Comparison of ENCODE assay signal across 9 cellular contexts in genomic region chr9:68678430-68678829, GRCh38. TPM values are rescaled to one million over a fixed set of nuclear protein-coding genes. Genes with fewer than 3 reads are reported as not detected.
A peak's percentile ranks its signal among the peaks of the same experiment; 100 is the strongest.
DNase-seq lines count a peak whose midpoint lies in the region; ATAC-seq and TF ChIP-seq lines count a peak whose summit lies in the region.
"Had no signal": no experiment of that assay in that cellular context is flagged by ENCODE, and none has a peak within 500 bp of the region (broad histone marks: within the 10 kb centered on the region; RNA-seq: fewer than 3 reads in every experiment).

No MANE protein-coding gene starts in this region.

- H3K79me2 ChIP-seq in SK-N-SH (ENCODE audit: insufficient read depth) = no peaks in the 10 kb centered on the region

- no peak overlapping the region for H2AFZ ChIP-seq in SK-N-SH (ENCODE audit: low read depth)

- H3K9ac ChIP-seq in SK-N-SH = no peak overlapping the region

- ATAC-seq in HG03025 (IDR thresholded peaks at IDR 0.05; ENCODE audit: low FRiP score, unreplicated experiment) = no peak

- no peaks in the 10 kb centered on the region for H3K9me2 ChIP-seq in SK-N-SH

- POLR2A ChIA-PET in BJ (lab: Charles Lee) = no interaction called here
- POLR2A ChIA-PET in SK-N-SH (lab: Yijun Ruan, JAX) = no interaction called here

- H4K20me1 ChIP-seq in SK-N-SH (ENCODE audit: insufficient read depth) = no peaks in the 10 kb centered on the region

- H3K4me1 ChIP-seq in HAP-1 = no peaks in the 10 kb centered on the region
- H3K4me1 ChIP-seq in SK-N-SH (ENCODE audit: control insufficient read depth in 1 of 2, insufficient read depth in 2 of 2, low read depth in 1 of 2, low read length in 1 of 2) = no peaks in the 10 kb centered on the region

- no peak overlapping the region for H3K4me2 ChIP-seq in SK-N-SH

- H3K4me3 ChIP-seq in BJ (ENCODE audit: low read depth, low read length) (no peak overlapping the region), HAP-1 (no peak overlapping the region), SK-N-SH (ENCODE audit: low read depth in 2 of 2, low read length in 1 of 2) (no peak overlapping the region)

- H3K36me3 ChIP-seq in BJ (ENCODE audit: control insufficient read depth, insufficient read depth, low read length) = no peaks in the 10 kb centered on the region
- no peaks in the 10 kb centered on the region for H3K36me3 ChIP-seq in HAP-1 (replicated peaks)
- H3K36me3 ChIP-seq in SK-N-SH (replicated peaks in 1 of 2; ENCODE audit: control insufficient read depth in 1 of 2, insufficient read depth in 2 of 2, low read length in 1 of 2) = no peaks in the 10 kb centered on the region

- no peaks in the 10 kb centered on the region for H3F3A ChIP-seq in SK-N-SH (replicated peaks; ENCODE audit: insufficient read depth)

- DNase-seq in BJ (ENCODE audit: low read depth) (no peak), HAP-1 (ENCODE audit: low spot score in 2 of 2) (peak; percentile 9 to 28), SK-N-SH (peak; percentile 4), islet precursor cell (peak; percentile 66), cortex of kidney (lab: John Stamatoyannopoulos, UW) (no peak), NCI-H128 (lab: John Stamatoyannopoulos, UW; ENCODE audit: unreplicated experiment) (no peak), DMS153 treated with DMSO at 0.1 percent for 48 hours (lab: John Stamatoyannopoulos, UW; ENCODE audit: unreplicated experiment) (no peak)

- H3K9me3 ChIP-seq in HAP-1 = no peaks in the 10 kb centered on the region
- H3K9me3 ChIP-seq in SK-N-SH = no peaks in the 10 kb centered on the region

- no peaks in the 10 kb centered on the region for H3K27me3 ChIP-seq in BJ (ENCODE audit: control insufficient read depth, insufficient read depth, low read length)
- peaks cover 21% of the 10 kb centered on the region for H3K27me3 ChIP-seq in HAP-1 (ENCODE audit: low read depth)
- H3K27me3 ChIP-seq in SK-N-SH (ENCODE audit: insufficient read depth) = 0 out of 2 replicates have a peak, but pooled peaks cover 8% of the 10 kb centered on the region

- in situ Hi-C loops in HAP-1 (cut with MboI; ENCODE audit: low sequenced_read_pairs) = loop anchor here (25.0 kb wide), 1 partner anchor 91 kb away; no protein-coding TSS in a partner anchor

- no peak for TF ChIP-seq RAD21 in SK-N-SH (IDR thresholded peaks at IDR 0.05; ENCODE audit: low read length)

- peak; percentile 29; the same call in 1 of the 2 replicates for TF ChIP-seq CTCF in BJ (IDR thresholded peaks at IDR 0.05; ENCODE audit: insufficient read depth, low read depth, low read length)
- TF ChIP-seq CTCF in SK-N-SH (IDR thresholded peaks at IDR 0.05) = peak; percentile 27; the same call in 1 of the 2 replicates

- CTCF ChIA-PET in BJ (lab: Yijun Ruan, JAX) = no interaction called here
- CTCF ChIA-PET in SK-N-SH (lab: Yijun Ruan, JAX) = no interaction called here

- TF ChIP-seq EP300 in SK-N-SH (IDR thresholded peaks at IDR 0.05; ENCODE audit: borderline replicate concordance in 1 of 2, low read depth in 1 of 2, low read length in 1 of 2) = no peak

- 0% methylated on average over 5 of the region's 5 CpGs for WGBS in SK-N-SH (ENCODE audit: low lambda C conversion rate)

- no peak overlapping the region for H3K27ac ChIP-seq in SK-N-SH (ENCODE audit: low read depth in 2 of 2, low read length in 1 of 2)
- H3K27ac ChIP-seq: epithelial cell of prostate had no signal

TF ChIP-seq in SK-N-SH, 30 proteins besides CTCF, POLR2A, EP300 and RAD21:
- TF ChIP-seq MAX (IDR thresholded peaks at IDR 0.05; ENCODE audit: low read depth) = no peak
- no peak for TF ChIP-seq RXRA (IDR thresholded peaks at IDR 0.05; ENCODE audit: borderline replicate concordance, low read depth)
- no peak for TF ChIP-seq CHD2 (IDR thresholded peaks at IDR 0.05; ENCODE audit: low read length, partially characterized antibody)
- no peak for TF ChIP-seq MEF2A (IDR thresholded peaks at IDR 0.05; ENCODE audit: borderline replicate concordance, low read depth)
- TF ChIP-seq ZBTB33 (IDR thresholded peaks at IDR 0.05; ENCODE audit: borderline replicate concordance, low read depth) = no peak
- no peak for TF ChIP-seq NFIC (IDR thresholded peaks at IDR 0.05; ENCODE audit: borderline replicate concordance)
- no peak for TF ChIP-seq JUND (IDR thresholded peaks at IDR 0.05)
- no peak for TF ChIP-seq REST (IDR thresholded peaks at IDR 0.05; ENCODE audit: low read depth, low read length)
- no peak for TF ChIP-seq TCF12 (IDR thresholded peaks at IDR 0.05)
TF ChIP-seq in SK-N-SH: peak in this region for 0.

RNA-seq across cellular contexts. Expression of gene PIP5K1B, which starts 26.6 kb away (rescaled TPM):
- polyA plus RNA-seq in BJ (2011; rRNA removed) (0.05 TPM in 1 of 2 replicates, not detected in the other), SK-N-SH (2012; rRNA removed) (not detected in 2 replicates)
- not detected in 2 replicates for polyA minus RNA-seq in BJ (2011; rRNA and poly(A)+ RNA removed)
- polyA plus RNA-seq in SK-N-SH (2012; cell fraction: cytosol; rRNA removed) = not detected in 2 replicates
- not detected in 2 replicates for polyA plus RNA-seq in SK-N-SH (2012; cell fraction: nucleus; rRNA removed)

Comparison
In these comparisons a context has a peak if more than half of its experiments do, and no peak if none do; other contexts are left out.
1. DNase-seq: peak in HAP-1 (2 of 2), SK-N-SH (single experiment) and islet precursor cell (single experiment); none in BJ (single experiment), cortex of kidney (single experiment), NCI-H128 (single experiment) and DMS153 treated with DMSO at 0.1 percent for 48 hours (single experiment).